In genomic region chr19:46821512-46822359, GRCh38 we compare ENCODE assay signal across 9 cellular contexts. TPM values are rescaled to one million over a fixed set of nuclear protein-coding genes. Genes with fewer than 3 reads are reported as not detected.
DNase-seq lines count a peak whose midpoint lies in the region; ATAC-seq and TF ChIP-seq lines count a peak whose summit lies in the region.
"Had no signal": no experiment of that assay in that cellular context is flagged by ENCODE, and none has a peak within 500 bp of the region (broad histone marks: within the 10 kb centered on the region; RNA-seq: fewer than 3 reads in every experiment).

No MANE protein-coding gene starts in this region.

- H3K9me3 Mint-ChIP-seq in CD8-positive, alpha-beta memory T cell, result no peaks in the 10 kb centered on the region
- no peaks in the 10 kb centered on the region for H3K9me3 Mint-ChIP-seq in activated T-cell treated with anti-CD3 and anti-CD28 coated beads, Interleukin-2, amount 50 U/mL, for 4 hours
- H3K9me3 Mint-ChIP-seq in natural killer cell, result no peaks in the 10 kb centered on the region

- H3K27me3 Mint-ChIP-seq in CD8-positive, alpha-beta memory T cell, result no peaks in the 10 kb centered on the region
- H3K27me3 Mint-ChIP-seq in activated T-cell treated with anti-CD3 and anti-CD28 coated beads, Interleukin-2, amount 50 U/mL, for 4 hours (ENCODE audit: low read depth), result no peaks in the 10 kb centered on the region
- peaks cover 0 to 6% of the 10 kb centered on the region in 2 donors for H3K27me3 Mint-ChIP-seq in natural killer cell (ENCODE audit: low read depth in 2 of 2)
- H3K27me3 Mint-ChIP-seq: brain had no signal

- H3K36me3 Mint-ChIP-seq in CD8-positive, alpha-beta memory T cell, result no peaks in the 10 kb centered on the region
- H3K36me3 Mint-ChIP-seq in activated T-cell treated with anti-CD3 and anti-CD28 coated beads, Interleukin-2, amount 50 U/mL, for 4 hours (ENCODE audit: insufficient read depth), result no peaks in the 10 kb centered on the region
- no peaks in the 10 kb centered on the region for H3K36me3 Mint-ChIP-seq in natural killer cell
- H3K36me3 Mint-ChIP-seq: brain had no signal

- no peaks in the 10 kb centered on the region for H3K9me3 ChIP-seq in CD8-positive, alpha-beta memory T cell (ENCODE audit: low read length)

- no peaks in the 10 kb centered on the region for H3K36me3 ChIP-seq in CD8-positive, alpha-beta memory T cell (ENCODE audit: insufficient read depth, low read length)

- no peak overlapping the region for H3K27ac ChIP-seq in CD8-positive, alpha-beta memory T cell (ENCODE audit: low read depth, low read length)
- no peak overlapping the region for H3K27ac ChIP-seq in dorsolateral prefrontal cortex

- H3K4me1 ChIP-seq in CD8-positive, alpha-beta memory T cell (ENCODE audit: insufficient read depth, low read length), result peaks cover 33% of the 10 kb centered on the region

- no peak overlapping the region for H3K4me3 ChIP-seq in CD8-positive, alpha-beta memory T cell (ENCODE audit: low read length)
- no peak overlapping the region for H3K4me3 ChIP-seq in dorsolateral prefrontal cortex

- no peak for TF ChIP-seq CTCF in natural killer cell (IDR thresholded peaks at IDR 0.05)
- TF ChIP-seq CTCF in dorsolateral prefrontal cortex (IDR thresholded peaks at IDR 0.05 in 54 of 56, conservative IDR thresholded peaks at IDR 0.05 in 2 of 56; ENCODE audit: low read depth in 1 of 56, partially characterized antibody in 56 of 56), result no peak

- no peaks in the 10 kb centered on the region for H3K27me3 ChIP-seq in CD8-positive, alpha-beta memory T cell (ENCODE audit: insufficient read depth, low read length, poor library complexity, severe bottlenecking)
- no peaks in the 10 kb centered on the region for H3K27me3 ChIP-seq in dorsolateral prefrontal cortex

- peak; percentile 91 to 96 for ATAC-seq in activated T-cell treated with anti-CD3 and anti-CD28 coated beads, Interleukin-2, amount 50 U/mL, for 4 hours
- ATAC-seq in natural killer cell (peak; percentile 40 to 97 (median 74)), GM21723 (IDR thresholded peaks at IDR 0.05; ENCODE audit: unreplicated experiment) (no peak), HG03139 (IDR thresholded peaks at IDR 0.05; ENCODE audit: unreplicated experiment) (no peak), GM18517 (IDR thresholded peaks at IDR 0.05; ENCODE audit: unreplicated experiment) (no peak)

- peak; percentile 40 to 75 (median 48) for DNase-seq in CD8-positive, alpha-beta memory T cell
- peak; percentile 94 to 96 for DNase-seq in Kasumi-1 (lab: John Stamatoyannopoulos, UW)
- DNase-seq in activated T-cell treated with anti-CD3 and anti-CD28 coated beads, Interleukin-2, amount 50 U/mL, for 4 hours, result peak; percentile 40
- no peak for DNase-seq in natural killer cell
- DNase-seq in dorsolateral prefrontal cortex, result no peak

- peak overlapping the region in 6 of 7 donors; percentile 38 to 73 (median 52) for H3K4me3 Mint-ChIP-seq in CD8-positive, alpha-beta memory T cell
- no peak overlapping the region for H3K4me3 Mint-ChIP-seq in activated T-cell treated with anti-CD3 and anti-CD28 coated beads, Interleukin-2, amount 50 U/mL, for 4 hours
- H3K4me3 Mint-ChIP-seq in natural killer cell, result peak overlapping the region; percentile 45
- H3K4me3 Mint-ChIP-seq: brain had no signal

- H3K4me1 Mint-ChIP-seq in CD8-positive, alpha-beta memory T cell, result peaks cover 24 to 43% (median 33%) of the 10 kb centered on the region in 3 donors
- H3K4me1 Mint-ChIP-seq in activated T-cell treated with anti-CD3 and anti-CD28 coated beads, Interleukin-2, amount 50 U/mL, for 4 hours (ENCODE audit: low read depth), result peaks cover 36% of the 10 kb centered on the region
- H3K4me1 Mint-ChIP-seq in natural killer cell, result peaks cover 0 to 17% of the 10 kb centered on the region in 2 donors

- POLR2A ChIA-PET in CD8-positive, alpha-beta memory T cell (lab: Charles Lee), result interaction anchor here (0.6 to 2.0 kb wide), 4 partner anchors 28 to 37 kb away, joined by 4 to 10 read pairs (median 6); partner anchors contain the start of gene SLC1A5

- intact Hi-C loops in natural killer cell (cut with micrococcal nuclease) (no loop called here), dorsolateral prefrontal cortex (cut with DNase I) (no loop called here)

- peak overlapping the region; percentile 76 to 90 (median 86) for H3K27ac Mint-ChIP-seq in CD8-positive, alpha-beta memory T cell
- peak overlapping the region in 1 of 2 donors; percentile 72 for H3K27ac Mint-ChIP-seq in natural killer cell

- CTCF ChIA-PET in CD8-positive, alpha-beta memory T cell (lab: Charles Lee), result interaction anchor here (0.6 to 3.8 kb wide), 12 partner anchors 9 to 118 kb away, joined by 3 to 22 read pairs (median 4); partner anchors contain the start of gene SLC1A5

RNA-seq across cellular contexts. Expression of gene AP2S1, which starts 28.9 kb away (rescaled TPM):
- 100 to 1,000 TPM; 121 TPM for total RNA-seq in CD8-positive, alpha-beta memory T cell
- polyA plus RNA-seq in CD8-positive, alpha-beta memory T cell, result 74.3 TPM
- total RNA-seq in activated T-cell treated with anti-CD3 and anti-CD28 coated beads, Interleukin-2, amount 50 U/mL, for 4 hours, result 100 to 1,000 TPM; 106 to 130 (median 116) TPM
- total RNA-seq in natural killer cell (10 to 100 TPM; 45.0 to 49.1 (median 45.4) TPM), dorsolateral prefrontal cortex (100 to 1,000 TPM in 112 of 120 experiments, 10 to 100 TPM in 8; 73.1 to 190 (median 146) TPM)

RNA-seq across cellular contexts. Expression of gene SLC1A5, which starts 33.3 kb away (rescaled TPM):
- 100 to 1,000 TPM; 377 to 380 TPM for total RNA-seq in CD8-positive, alpha-beta memory T cell
- polyA plus RNA-seq in CD8-positive, alpha-beta memory T cell, result 19.1 TPM
- total RNA-seq in activated T-cell treated with anti-CD3 and anti-CD28 coated beads, Interleukin-2, amount 50 U/mL, for 4 hours, result 100 to 1,000 TPM; 349 to 439 (median 369) TPM
- 10 to 100 TPM; 11.2 to 23.1 (median 18.9) TPM for total RNA-seq in natural killer cell
- 10 to 100 TPM in 9 of 120 experiments, 1 to 10 TPM in 110, under 1 TPM in 1; 0.79 to 17.1 (median 4.6) TPM for total RNA-seq in dorsolateral prefrontal cortex

RNA-seq across cellular contexts. Expression of gene ARHGAP35, which starts 39.1 kb away (rescaled TPM):
- total RNA-seq in CD8-positive, alpha-beta memory T cell, result 10 to 100 TPM; 26.7 to 27.3 TPM
- 12.2 TPM for polyA plus RNA-seq in CD8-positive, alpha-beta memory T cell
- 10 to 100 TPM; 14.3 to 15.5 (median 14.3) TPM for total RNA-seq in activated T-cell treated with anti-CD3 and anti-CD28 coated beads, Interleukin-2, amount 50 U/mL, for 4 hours
- 10 to 100 TPM; 40.2 to 66.2 (median 48.5) TPM for total RNA-seq in natural killer cell
- total RNA-seq in dorsolateral prefrontal cortex, result 100 to 1,000 TPM in 119 of 120 experiments, 10 to 100 TPM in 1; 91.6 to 219 (median 129) TPM

Comparison
In these comparisons a context has a peak if more than half of its experiments do, and no peak if none do; other contexts are left out.
1. DNase-seq: peak in CD8-positive, alpha-beta memory T cell (5 of 5), Kasumi-1 (2 of 2) and activated T-cell treated with anti-CD3 and anti-CD28 coated beads, Interleukin-2, amount 50 U/mL, for 4 hours (single experiment); none in natural killer cell (single experiment) and dorsolateral prefrontal cortex (0 of 10).
2. ATAC-seq: peak in activated T-cell treated with anti-CD3 and anti-CD28 coated beads, Interleukin-2, amount 50 U/mL, for 4 hours (2 of 2) and natural killer cell (3 of 3); none in GM21723 (single experiment), HG03139 (single experiment) and GM18517 (single experiment).
3. RNA of gene SLC1A5, which starts 33.3 kb away (total RNA-seq): 377 to 380 TPM in CD8-positive, alpha-beta memory T cell and 349 to 439 TPM in activated T-cell treated with anti-CD3 and anti-CD28 coated beads, Interleukin-2, amount 50 U/mL, for 4 hours; 11.2 to 23.1 TPM in natural killer cell and 0.79 to 17.1 TPM in dorsolateral prefrontal cortex; every median in the first group is over 10 times any median in the second.